Comparison of ENCODE assay signal across 1 cellular context in the genomic region with DNA sequence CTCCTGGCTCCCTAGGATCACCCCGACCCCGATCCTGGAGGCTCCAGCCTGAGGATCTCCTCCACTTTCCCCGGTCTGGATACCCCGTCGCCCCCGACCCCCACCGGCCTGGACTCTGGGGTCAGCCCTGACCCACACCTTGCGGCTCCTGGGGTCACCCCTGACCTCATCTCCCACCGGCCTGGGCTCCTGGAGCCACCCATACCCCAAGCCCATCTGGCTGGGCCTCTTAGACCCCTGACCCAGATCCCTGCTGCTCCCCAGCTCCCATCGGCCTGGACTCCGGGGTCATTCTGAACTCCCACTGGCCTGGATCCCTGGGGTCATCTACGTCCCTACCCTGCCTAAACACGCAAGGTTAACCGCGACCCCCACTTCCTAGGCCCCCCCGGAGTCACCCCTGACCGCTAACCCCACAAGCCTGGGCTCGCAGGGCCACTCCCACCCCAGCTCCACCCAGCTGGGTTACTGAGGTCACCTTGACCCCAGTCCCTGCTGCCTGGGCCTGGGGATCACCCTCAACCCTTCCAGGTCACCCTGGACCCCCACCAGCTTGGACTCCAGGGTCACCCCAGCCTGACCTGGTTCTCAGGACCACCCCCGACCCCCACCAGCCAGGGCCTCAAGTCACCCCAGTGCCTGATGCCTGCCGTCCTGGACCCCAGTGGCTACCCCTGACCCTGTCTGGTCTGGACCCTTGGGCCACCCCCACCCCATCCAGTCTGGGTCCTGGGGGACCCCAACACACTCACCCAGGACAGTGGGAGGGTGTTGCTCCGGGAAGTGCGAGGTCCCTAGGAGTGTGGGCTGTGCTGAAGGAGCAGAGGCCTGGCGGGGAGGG.
TF ChIP-seq lines count a peak whose summit lies in the region.

No MANE protein-coding gene starts in this region.

TF ChIP-seq in HepG2, 621 proteins besides CTCF, POLR2A, EP300 and RAD21 (continued from another document and continues in another):
- TF ChIP-seq THAP9 (CRISPR knock-in tag; IDR thresholded peaks at IDR 0.05; ENCODE audit: borderline replicate concordance): peak; percentile 65; the same call in 1 of the 2 replicates
- peak; percentile 77; the same call in 1 of the 2 replicates for TF ChIP-seq NR2F6 (IDR thresholded peaks at IDR 0.05)
- TF ChIP-seq NR2F6 (CRISPR knock-in tag; IDR thresholded peaks at IDR 0.05): peak; percentile 52; the same call in 1 of the 2 replicates
- TF ChIP-seq GPN1 (CRISPR knock-in tag; IDR thresholded peaks at IDR 0.05; ENCODE audit: borderline replicate concordance): no peak
- no peak for TF ChIP-seq KDM5A (IDR thresholded peaks at IDR 0.05; ENCODE audit: borderline replicate concordance, low read length)
- no peak for TF ChIP-seq KDM4B (CRISPR knock-in tag; IDR thresholded peaks at IDR 0.05)
- TF ChIP-seq ZNF501 (CRISPR knock-in tag; IDR thresholded peaks at IDR 0.05): peak; percentile 73; the same call in 1 of the 2 replicates
- no peak for TF ChIP-seq POGZ (CRISPR knock-in tag; IDR thresholded peaks at IDR 0.05)
- TF ChIP-seq ZNF777 (CRISPR knock-in tag; IDR thresholded peaks at IDR 0.05): no peak
- TF ChIP-seq GABPB1 (CRISPR knock-in tag; IDR thresholded peaks at IDR 0.05): no peak; the same call in 1 of the 2 replicates
- TF ChIP-seq, protein P1, sequence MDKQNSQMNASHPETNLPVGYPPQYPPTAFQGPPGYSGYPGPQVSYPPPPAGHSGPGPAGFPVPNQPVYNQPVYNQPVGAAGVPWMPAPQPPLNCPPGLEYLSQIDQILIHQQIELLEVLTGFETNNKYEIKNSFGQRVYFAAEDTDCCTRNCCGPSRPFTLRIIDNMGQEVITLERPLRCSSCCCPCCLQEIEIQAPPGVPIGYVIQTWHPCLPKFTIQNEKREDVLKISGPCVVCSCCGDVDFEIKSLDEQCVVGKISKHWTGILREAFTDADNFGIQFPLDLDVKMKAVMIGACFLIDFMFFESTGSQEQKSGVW (CRISPR knock-in tag; IDR thresholded peaks at IDR 0.05; ENCODE audit: borderline replicate concordance): no peak
- peak; percentile 13; the same call in 1 of the 2 replicates for TF ChIP-seq RXRB (CRISPR knock-in tag; IDR thresholded peaks at IDR 0.05; ENCODE audit: borderline replicate concordance)
- no peak for TF ChIP-seq CBFB (CRISPR knock-in tag; IDR thresholded peaks at IDR 0.05)
- TF ChIP-seq, protein P2, sequence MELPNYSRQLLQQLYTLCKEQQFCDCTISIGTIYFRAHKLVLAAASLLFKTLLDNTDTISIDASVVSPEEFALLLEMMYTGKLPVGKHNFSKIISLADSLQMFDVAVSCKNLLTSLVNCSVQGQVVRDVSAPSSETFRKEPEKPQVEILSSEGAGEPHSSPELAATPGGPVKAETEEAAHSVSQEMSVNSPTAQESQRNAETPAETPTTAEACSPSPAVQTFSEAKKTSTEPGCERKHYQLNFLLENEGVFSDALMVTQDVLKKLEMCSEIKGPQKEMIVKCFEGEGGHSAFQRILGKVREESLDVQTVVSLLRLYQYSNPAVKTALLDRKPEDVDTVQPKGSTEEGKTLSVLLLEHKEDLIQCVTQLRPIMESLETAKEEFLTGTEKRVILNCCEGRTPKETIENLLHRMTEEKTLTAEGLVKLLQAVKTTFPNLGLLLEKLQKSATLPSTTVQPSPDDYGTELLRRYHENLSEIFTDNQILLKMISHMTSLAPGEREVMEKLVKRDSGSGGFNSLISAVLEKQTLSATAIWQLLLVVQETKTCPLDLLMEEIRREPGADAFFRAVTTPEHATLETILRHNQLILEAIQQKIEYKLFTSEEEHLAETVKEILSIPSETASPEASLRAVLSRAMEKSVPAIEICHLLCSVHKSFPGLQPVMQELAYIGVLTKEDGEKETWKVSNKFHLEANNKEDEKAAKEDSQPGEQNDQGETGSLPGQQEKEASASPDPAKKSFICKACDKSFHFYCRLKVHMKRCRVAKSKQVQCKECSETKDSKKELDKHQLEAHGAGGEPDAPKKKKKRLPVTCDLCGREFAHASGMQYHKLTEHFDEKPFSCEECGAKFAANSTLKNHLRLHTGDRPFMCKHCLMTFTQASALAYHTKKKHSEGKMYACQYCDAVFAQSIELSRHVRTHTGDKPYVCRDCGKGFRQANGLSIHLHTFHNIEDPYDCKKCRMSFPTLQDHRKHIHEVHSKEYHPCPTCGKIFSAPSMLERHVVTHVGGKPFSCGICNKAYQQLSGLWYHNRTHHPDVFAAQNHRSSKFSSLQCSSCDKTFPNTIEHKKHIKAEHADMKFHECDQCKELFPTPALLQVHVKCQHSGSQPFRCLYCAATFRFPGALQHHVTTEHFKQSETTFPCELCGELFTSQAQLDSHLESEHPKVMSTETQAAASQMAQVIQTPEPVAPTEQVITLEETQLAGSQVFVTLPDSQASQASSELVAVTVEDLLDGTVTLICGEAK (IDR thresholded peaks at IDR 0.05): no peak
- TF ChIP-seq, protein P2 (CRISPR knock-in tag; IDR thresholded peaks at IDR 0.05): peak; percentile 27; the same call in 1 of the 2 replicates
- TF ChIP-seq, protein P3, sequence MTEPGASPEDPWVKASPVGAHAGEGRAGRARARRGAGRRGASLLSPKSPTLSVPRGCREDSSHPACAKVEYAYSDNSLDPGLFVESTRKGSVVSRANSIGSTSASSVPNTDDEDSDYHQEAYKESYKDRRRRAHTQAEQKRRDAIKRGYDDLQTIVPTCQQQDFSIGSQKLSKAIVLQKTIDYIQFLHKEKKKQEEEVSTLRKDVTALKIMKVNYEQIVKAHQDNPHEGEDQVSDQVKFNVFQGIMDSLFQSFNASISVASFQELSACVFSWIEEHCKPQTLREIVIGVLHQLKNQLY (CRISPR knock-in tag; IDR thresholded peaks at IDR 0.05): no peak
- TF ChIP-seq SMARCC2 (IDR thresholded peaks at IDR 0.05): no peak
- TF ChIP-seq KDM5B (CRISPR knock-in tag; IDR thresholded peaks at IDR 0.05; ENCODE audit: borderline replicate concordance): peak; percentile 67
- TF ChIP-seq, protein P4, sequence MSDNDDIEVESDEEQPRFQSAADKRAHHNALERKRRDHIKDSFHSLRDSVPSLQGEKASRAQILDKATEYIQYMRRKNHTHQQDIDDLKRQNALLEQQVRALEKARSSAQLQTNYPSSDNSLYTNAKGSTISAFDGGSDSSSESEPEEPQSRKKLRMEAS (IDR thresholded peaks at IDR 0.05): no peak; the same call in 1 of the 2 replicates
- no peak for TF ChIP-seq ZNF605 (CRISPR knock-in tag; IDR thresholded peaks at IDR 0.05)
- TF ChIP-seq PCBP1 (IDR thresholded peaks at IDR 0.05; ENCODE audit: borderline replicate concordance, low read depth, low read length): no peak
- no peak for TF ChIP-seq LBX2 (CRISPR knock-in tag; IDR thresholded peaks at IDR 0.05; ENCODE audit: borderline replicate concordance)
- TF ChIP-seq ZNF441 (CRISPR knock-in tag; IDR thresholded peaks at IDR 0.05; ENCODE audit: borderline replicate concordance): no peak
- TF ChIP-seq ZNF143 (CRISPR knock-in tag; IDR thresholded peaks at IDR 0.05): no peak
- no peak for TF ChIP-seq ZHX1 (CRISPR knock-in tag; IDR thresholded peaks at IDR 0.05; ENCODE audit: low read depth)
- TF ChIP-seq, protein P5, sequence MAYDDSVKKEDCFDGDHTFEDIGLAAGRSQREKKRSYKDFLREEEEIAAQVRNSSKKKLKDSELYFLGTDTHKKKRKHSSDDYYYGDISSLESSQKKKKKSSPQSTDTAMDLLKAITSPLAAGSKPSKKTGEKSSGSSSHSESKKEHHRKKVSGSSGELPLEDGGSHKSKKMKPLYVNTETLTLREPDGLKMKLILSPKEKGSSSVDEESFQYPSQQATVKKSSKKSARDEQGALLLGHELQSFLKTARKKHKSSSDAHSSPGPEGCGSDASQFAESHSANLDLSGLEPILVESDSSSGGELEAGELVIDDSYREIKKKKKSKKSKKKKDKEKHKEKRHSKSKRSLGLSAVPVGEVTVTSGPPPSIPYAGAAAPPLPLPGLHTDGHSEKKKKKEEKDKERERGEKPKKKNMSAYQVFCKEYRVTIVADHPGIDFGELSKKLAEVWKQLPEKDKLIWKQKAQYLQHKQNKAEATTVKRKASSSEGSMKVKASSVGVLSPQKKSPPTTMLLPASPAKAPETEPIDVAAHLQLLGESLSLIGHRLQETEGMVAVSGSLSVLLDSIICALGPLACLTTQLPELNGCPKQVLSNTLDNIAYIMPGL (CRISPR knock-in tag; IDR thresholded peaks at IDR 0.05; ENCODE audit: borderline replicate concordance in 1 of 2, low read depth in 1 of 2): peak in 1 of 2 experiments; percentile 61; a peak in 2 of 4 replicates
- no peak for TF ChIP-seq NKX3-1 (CRISPR knock-in tag; IDR thresholded peaks at IDR 0.05)
